In genomic region chr11:96180341-96180740, GRCh38 we compare ENCODE assay signal across 16 cellular contexts.
DNase-seq lines count a peak whose midpoint lies in the region; ATAC-seq and TF ChIP-seq lines count a peak whose summit lies in the region.
"Had no signal": no experiment of that assay in that cellular context is flagged by ENCODE, and none has a peak within 500 bp of the region (broad histone marks: within the 10 kb centered on the region; RNA-seq: fewer than 3 reads in every experiment).

No MANE protein-coding gene starts in this region.

- DNase-seq in DMS53 (lab: John Stamatoyannopoulos, UW) (peak; percentile 19), DMS53 treated with DMSO at 0.1 percent for 48 hours (lab: John Stamatoyannopoulos, UW; ENCODE audit: unreplicated experiment) (no peak), NCI-H446 (lab: John Stamatoyannopoulos, UW) (peak; percentile 37 to 77), A172 (ENCODE audit: low spot score) (no peak), GM20000 (ENCODE audit: low spot score) (no peak)
- no peak for DNase-seq in naive thymus-derived CD8-positive, alpha-beta T cell
- DNase-seq: activated CD8-positive, alpha-beta T cell treated with anti-CD3 and anti-CD28 coated beads, Interleukin-2, amount 10 ng/mL, durations not matched to agents 7 days and 5 days; effector CD4-positive, alpha-beta T cell; EL; Karpas-422; NCI-H524 treated with DMSO at 0.1 percent for 48 hours; PC-9; spleen had no signal

- H3K4me1 Mint-ChIP-seq in naive thymus-derived CD8-positive, alpha-beta T cell = peaks cover 41 to 88% (median 83%) of the 10 kb centered on the region in 4 donors

- no peaks in the 10 kb centered on the region for H3K27me3 Mint-ChIP-seq in naive thymus-derived CD8-positive, alpha-beta T cell

- peaks cover 5 to 47% (median 18%) of the 10 kb centered on the region in 3 donors for H3K36me3 Mint-ChIP-seq in naive thymus-derived CD8-positive, alpha-beta T cell

- no peaks in the 10 kb centered on the region for H3K9me3 Mint-ChIP-seq in naive thymus-derived CD8-positive, alpha-beta T cell

- peak; percentile 28 for ATAC-seq in GM21390 (IDR thresholded peaks at IDR 0.05; ENCODE audit: unreplicated experiment)
- ATAC-seq in naive thymus-derived CD8-positive, alpha-beta T cell = no peak
- ATAC-seq in GM18867 (IDR thresholded peaks at IDR 0.05; ENCODE audit: unreplicated experiment) = no peak
- ATAC-seq: activated CD8-positive, alpha-beta T cell treated with anti-CD3 and anti-CD28 coated beads, Interleukin-2, amount 10 ng/mL, durations not matched to agents 7 days and 5 days; left lobe of liver had no signal

- no peak overlapping the region for H3K4me3 Mint-ChIP-seq in naive thymus-derived CD8-positive, alpha-beta T cell
- H3K4me3 Mint-ChIP-seq: activated CD8-positive, alpha-beta T cell treated with anti-CD3 and anti-CD28 coated beads, Interleukin-2, amount 10 ng/mL, durations not matched to agents 7 days and 5 days had no signal

- POLR2A ChIA-PET in naive thymus-derived CD8-positive, alpha-beta T cell (lab: Charles Lee) = interaction anchor here (0.5 to 1.3 kb wide), 2 partner anchors 34 to 79 kb away, joined by 3 read pairs; no protein-coding TSS in a partner anchor

- TF ChIP-seq CTCF in GM20000 (IDR thresholded peaks at IDR 0.05; ENCODE audit: extremely low read depth, missing control alignments) = no peak

- peak overlapping the region in 8 of 10 donors; percentile 31 to 86 (median 72) for H3K27ac Mint-ChIP-seq in naive thymus-derived CD8-positive, alpha-beta T cell
- H3K27ac Mint-ChIP-seq: activated CD8-positive, alpha-beta T cell treated with anti-CD3 and anti-CD28 coated beads, Interleukin-2, amount 10 ng/mL, durations not matched to agents 7 days and 5 days had no signal

Comparison
In these comparisons a context has a peak if more than half of its experiments do, and no peak if none do; other contexts are left out.
1. DNase-seq: peak in DMS53 (single experiment) and NCI-H446 (2 of 2); none in DMS53 treated with DMSO at 0.1 percent for 48 hours (single experiment), naive thymus-derived CD8-positive, alpha-beta T cell (0 of 10), A172 (single experiment) and GM20000 (single experiment).